In genomic region chr15:42274693-42274971, GRCh38 we compare ENCODE assay signal across 8 cellular contexts. TPM values are rescaled to one million over a fixed set of nuclear protein-coding genes. Genes with fewer than 3 reads are reported as not detected.
DNase-seq lines count a peak whose midpoint lies in the region; ATAC-seq and TF ChIP-seq lines count a peak whose summit lies in the region.

No MANE protein-coding gene starts in this region.

- H3K4me1 Mint-ChIP-seq in naive thymus-derived CD4-positive, alpha-beta T cell, result peaks cover 25 to 65% (median 58%) of the 10 kb centered on the region in 7 donors

- peak overlapping the region; percentile 97 to 100 (median 100) for H3K27ac Mint-ChIP-seq in naive thymus-derived CD4-positive, alpha-beta T cell

- H3K4me3 Mint-ChIP-seq in naive thymus-derived CD4-positive, alpha-beta T cell, result peak overlapping the region; percentile 91 to 100 (median 97)

- H3K9me3 Mint-ChIP-seq in naive thymus-derived CD4-positive, alpha-beta T cell, result peaks cover 0 to 1% (median 0%) of the 10 kb centered on the region in 11 donors

- DNase-seq in AG04450 (ENCODE audit: low read depth, low spot score) (no peak), GM13977 (ENCODE audit: low spot score) (no peak), NCI-H187 treated with DMSO at 0.1 percent for 48 hours (lab: John Stamatoyannopoulos, UW) (no peak)
- DNase-seq in naive thymus-derived CD4-positive, alpha-beta T cell, result peak in 1 of 9 donors; percentile 2

- H3K36me3 ChIP-seq in KOPT-K1 (ENCODE audit: insufficient read depth, low read length), result peaks cover 17% of the 10 kb centered on the region
- peaks cover 0 to 12% (median under 1%) of the 10 kb centered on the region in 3 experiments for H3K36me3 ChIP-seq in naive thymus-derived CD4-positive, alpha-beta T cell (ENCODE audit: control insufficient read depth in 2 of 3, insufficient read depth in 3 of 3, low read length in 3 of 3)

- POLR2A ChIA-PET in AG04450 (lab: Yijun Ruan, JAX), result no interaction called here
- POLR2A ChIA-PET in naive thymus-derived CD4-positive, alpha-beta T cell (lab: Charles Lee), result interaction anchor here (0.6 to 2.9 kb wide), 5 partner anchors 9 to 267 kb away, joined by 3 to 8 read pairs (median 4); partner anchors contain the start of genes VPS39 and ZNF106

- intact Hi-C loops in naive thymus-derived CD4-positive, alpha-beta T cell (cut with micrococcal nuclease), result loop anchor here (5.0 to 10.0 kb wide), 13 partner anchors 198 to 1710 kb away; partner anchors contain the start of genes LCMT2 (in 2 of the 2), MFAP1 (in 2 of the 2), CCDC32 (in 1 of the 2) and EHD4 (in 1 of the 2)

- in situ Hi-C loops in GM13977 (cut with MboI; ENCODE audit: low pct_unique_long_range_greater_than_20kb, low sequenced_read_pairs, unreplicated experiment), result no loop called here

- ATAC-seq in naive thymus-derived CD4-positive, alpha-beta T cell, result no peak
- ATAC-seq in HG02981 (IDR thresholded peaks at IDR 0.05; ENCODE audit: unreplicated experiment) (no peak), GM19452 (IDR thresholded peaks at IDR 0.05; ENCODE audit: unreplicated experiment) (no peak)

- no peaks in the 10 kb centered on the region for H3K27me3 Mint-ChIP-seq in naive thymus-derived CD4-positive, alpha-beta T cell

- H3K9me3 ChIP-seq in AG04450 (ENCODE audit: control insufficient read depth, insufficient read depth, low read length), result no peaks in the 10 kb centered on the region; the same call in 1 of the 2 replicates
- no peaks in the 10 kb centered on the region for H3K9me3 ChIP-seq in KOPT-K1 (ENCODE audit: insufficient read depth, low read length, poor library complexity, severe bottlenecking)
- H3K9me3 ChIP-seq in naive thymus-derived CD4-positive, alpha-beta T cell (ENCODE audit: control insufficient read depth in 2 of 3, low read length in 3 of 3), result no peaks in the 10 kb centered on the region

- peak overlapping the region; percentile 98 for H3K27ac ChIP-seq in AG04450 (ENCODE audit: low read depth, low read length)
- peak overlapping the region; percentile 94 for H3K27ac ChIP-seq in KOPT-K1 (ENCODE audit: low read depth, low read length, poor library complexity, severe bottlenecking)
- peak overlapping the region; percentile 99 for H3K27ac ChIP-seq in cingulate gyrus (ENCODE audit: low read depth, low read length)
- peak overlapping the region; percentile 94 for H3K27ac ChIP-seq in naive thymus-derived CD4-positive, alpha-beta T cell (ENCODE audit: low read depth, low read length)

- TF ChIP-seq CTCF in AG04450 (IDR thresholded peaks at IDR 0.05; ENCODE audit: low read depth, low read length) (no peak), GM13977 (IDR thresholded peaks at IDR 0.05; ENCODE audit: extremely low read depth, insufficient read depth, missing control alignments) (no peak)

- CTCF ChIA-PET in AG04450 (lab: Charles Lee), result interaction anchor here (2.6 kb wide), 1 partner anchor 111 kb away, joined by 11 read pairs; no protein-coding TSS in a partner anchor
- CTCF ChIA-PET in naive thymus-derived CD4-positive, alpha-beta T cell (lab: Charles Lee), result no interaction called here

- H3K27me3 ChIP-seq in AG04450 (ENCODE audit: control insufficient read depth, insufficient read depth, low read length), result no peaks in the 10 kb centered on the region
- H3K27me3 ChIP-seq in naive thymus-derived CD4-positive, alpha-beta T cell (ENCODE audit: control insufficient read depth in 2 of 2, insufficient read depth in 2 of 2, low read length in 2 of 2), result no peaks in the 10 kb centered on the region

- peaks cover 22 to 26% of the 10 kb centered on the region in 2 donors for H3K4me1 ChIP-seq in naive thymus-derived CD4-positive, alpha-beta T cell (ENCODE audit: control insufficient read depth in 2 of 2, insufficient read depth in 2 of 2, low read length in 2 of 2)

- H3K36me3 Mint-ChIP-seq in naive thymus-derived CD4-positive, alpha-beta T cell, result peaks cover 4 to 22% (median 9%) of the 10 kb centered on the region in 5 donors

- peak overlapping the region; percentile 92 for H3K4me3 ChIP-seq in AG04450 (ENCODE audit: low read depth, low read length)
- peak overlapping the region; percentile 71 for H3K4me3 ChIP-seq in naive thymus-derived CD4-positive, alpha-beta T cell (ENCODE audit: low read length)

RNA-seq across cellular contexts. Expression of gene TMEM87A, which starts 1.4 kb away (rescaled TPM):
- 27.2 and 37.4 TPM in 2 replicates for polyA plus RNA-seq in AG04450 (2011; rRNA removed)
- polyA minus RNA-seq in AG04450 (2011; rRNA and poly(A)+ RNA removed), result 34.7 and 37.6 TPM in 2 replicates
- 10 to 100 TPM; 41.8 to 61.8 (median 53.7) TPM for total RNA-seq in naive thymus-derived CD4-positive, alpha-beta T cell
- polyA plus RNA-seq in naive thymus-derived CD4-positive, alpha-beta T cell, result 10 to 100 TPM; 54.3 to 61.7 TPM

RNA-seq across cellular contexts. Expression of gene GANC, which starts 1.6 kb away (rescaled TPM):
- 14.6 and 16.5 TPM in 2 replicates for polyA plus RNA-seq in AG04450 (2011; rRNA removed)
- polyA minus RNA-seq in AG04450 (2011; rRNA and poly(A)+ RNA removed), result 14.3 and 17.6 TPM in 2 replicates
- 10 to 100 TPM; 31.3 to 57.2 (median 45.4) TPM for total RNA-seq in naive thymus-derived CD4-positive, alpha-beta T cell
- polyA plus RNA-seq in naive thymus-derived CD4-positive, alpha-beta T cell, result 10 to 100 TPM; 14.0 to 16.3 TPM
